ENCODE assay signal across 12 cellular contexts in the genomic region with DNA sequence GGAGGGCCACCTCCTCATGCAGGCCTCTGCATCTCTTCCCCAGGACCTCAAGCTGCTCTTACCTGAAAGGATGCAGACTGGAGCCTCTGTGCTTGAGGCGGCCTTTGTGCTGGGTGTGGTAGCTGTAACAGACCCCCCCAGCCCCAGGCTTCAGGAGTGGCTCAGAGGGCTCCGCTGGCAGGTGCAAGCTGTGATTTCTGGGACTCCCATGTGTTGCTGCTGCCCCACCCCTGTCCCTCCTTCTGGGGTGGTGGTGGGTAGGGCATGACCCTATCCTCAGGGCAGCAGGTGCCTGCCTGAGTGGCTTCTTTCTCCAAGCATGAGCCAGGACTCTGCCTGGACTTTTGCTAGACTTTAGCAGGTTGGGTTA.
DNase-seq lines count a peak whose midpoint lies in the region; ATAC-seq and TF ChIP-seq lines count a peak whose summit lies in the region.
"Had no signal": no experiment of that assay in that cellular context is flagged by ENCODE, and none has a peak within 500 bp of the region (broad histone marks: within the 10 kb centered on the region; RNA-seq: fewer than 3 reads in every experiment).

No MANE protein-coding gene starts in this region.

- POLR2A ChIA-PET in HEK293 (lab: Yijun Ruan, JAX) = interaction anchor here (1.1 kb wide), 1 partner anchor 956 kb away, joined by 3 read pairs; no protein-coding TSS in a partner anchor
- POLR2A ChIA-PET in naive thymus-derived CD8-positive, alpha-beta T cell (lab: Charles Lee) = interaction anchor here (0.5 to 1.3 kb wide), 3 partner anchors 14 to 1637 kb away, joined by 3 to 4 read pairs (median 3); no protein-coding TSS in a partner anchor

- no peaks in the 10 kb centered on the region for H3K27me3 ChIP-seq in BLaER1
- H3K27me3 ChIP-seq: BLaER1 treated with 17β-estradiol and CSF1 and Interleukin-3, amounts not matched to agents 10 nM and 100 nM had no signal

- peaks cover 3% of the 10 kb centered on the region for H3K4me1 Mint-ChIP-seq in activated naive CD8-positive, alpha-beta T cell treated with anti-CD3 and anti-CD28 coated beads, Interleukin-2, amount 50 U/mL, for 24 hours
- peaks cover 0 to 10% (median 6%) of the 10 kb centered on the region in 4 donors for H3K4me1 Mint-ChIP-seq in naive thymus-derived CD8-positive, alpha-beta T cell

- peaks cover 23% of the 10 kb centered on the region for H3K36me3 ChIP-seq in BLaER1
- H3K36me3 ChIP-seq in HEK293 (ENCODE audit: control insufficient read depth in 2 of 2, insufficient read depth in 1 of 2, low read length in 2 of 2) = peaks cover 0 to 57% of the 10 kb centered on the region in 2 experiments; a peak in 1 of 3 replicates

- no peak overlapping the region for H3K9ac ChIP-seq in BLaER1

- peak overlapping the region; percentile 25; the same call in 1 of the 2 replicates for H3K4me2 ChIP-seq in BLaER1

- peak; percentile 3 for ATAC-seq in activated naive CD8-positive, alpha-beta T cell treated with anti-CD3 and anti-CD28 coated beads, Interleukin-2, amount 50 U/mL, for 24 hours
- peak; percentile 26 to 29 for ATAC-seq in naive thymus-derived CD8-positive, alpha-beta T cell
- ATAC-seq in GM18858 (IDR thresholded peaks at IDR 0.05; ENCODE audit: unreplicated experiment) (no peak), GM19397 (IDR thresholded peaks at IDR 0.05; ENCODE audit: unreplicated experiment) (no peak)

- H3K4me3 ChIP-seq in BLaER1 (no peak overlapping the region), HEK293 (ENCODE audit: low read depth, low read length) (no peak overlapping the region)
- H3K4me3 ChIP-seq: BLaER1 treated with 17β-estradiol and CSF1 and Interleukin-3, amounts not matched to agents 10 nM and 100 nM; psoas muscle had no signal

- H3K27ac Mint-ChIP-seq in activated naive CD8-positive, alpha-beta T cell treated with anti-CD3 and anti-CD28 coated beads, Interleukin-2, amount 50 U/mL, for 24 hours = peak overlapping the region; percentile 35
- H3K27ac Mint-ChIP-seq in naive thymus-derived CD8-positive, alpha-beta T cell = peak overlapping the region in 3 of 10 donors; percentile 33 to 84 (median 53)

- no peak for DNase-seq in activated naive CD8-positive, alpha-beta T cell treated with anti-CD3 and anti-CD28 coated beads, Interleukin-2, amount 50 U/mL, for 24 hours
- DNase-seq in naive thymus-derived CD8-positive, alpha-beta T cell = no peak
- DNase-seq in NCI-H510A treated with DMSO at 0.1 percent for 48 hours (lab: John Stamatoyannopoulos, UW) (no peak), NCI-H146 (lab: John Stamatoyannopoulos, UW) (no peak)
- DNase-seq: amniotic stem cell, cortex of kidney had no signal

- no peak overlapping the region for H3K27ac ChIP-seq in BLaER1
- no peak overlapping the region for H3K27ac ChIP-seq in HEK293 (ENCODE audit: extremely low read depth, low read depth, low read length)
- H3K27ac ChIP-seq: BLaER1 treated with 17β-estradiol and CSF1 and Interleukin-3, amounts not matched to agents 10 nM and 100 nM; psoas muscle had no signal

- H3K9me3 ChIP-seq in BLaER1 (no peaks in the 10 kb centered on the region), HEK293 (ENCODE audit: control insufficient read depth, insufficient read depth, low read depth, low read length) (no peaks in the 10 kb centered on the region)
- H3K9me3 ChIP-seq: BLaER1 treated with 17β-estradiol and CSF1 and Interleukin-3, amounts not matched to agents 10 nM and 100 nM; psoas muscle had no signal

- no peaks in the 10 kb centered on the region for H3K27me3 Mint-ChIP-seq in activated naive CD8-positive, alpha-beta T cell treated with anti-CD3 and anti-CD28 coated beads, Interleukin-2, amount 50 U/mL, for 24 hours
- no peaks in the 10 kb centered on the region for H3K27me3 Mint-ChIP-seq in naive thymus-derived CD8-positive, alpha-beta T cell

- CTCF ChIA-PET in HEK293 (lab: Yijun Ruan, JAX) = interaction anchor here (0.6 to 5.1 kb wide), 32 partner anchors 10 to 1185 kb away, joined by 3 to 42 read pairs (median 4); no protein-coding TSS in a partner anchor

- peaks cover 4% of the 10 kb centered on the region for H4K20me1 ChIP-seq in BLaER1

- TF ChIP-seq CTCF in HEK293 (tag by site-specific recombination; IDR thresholded peaks at IDR 0.05) = no peak

- H3K9me3 Mint-ChIP-seq in activated naive CD8-positive, alpha-beta T cell treated with anti-CD3 and anti-CD28 coated beads, Interleukin-2, amount 50 U/mL, for 24 hours = no peaks in the 10 kb centered on the region
- no peaks in the 10 kb centered on the region for H3K9me3 Mint-ChIP-seq in naive thymus-derived CD8-positive, alpha-beta T cell

- peaks cover 11% of the 10 kb centered on the region for H3K36me3 Mint-ChIP-seq in activated naive CD8-positive, alpha-beta T cell treated with anti-CD3 and anti-CD28 coated beads, Interleukin-2, amount 50 U/mL, for 24 hours (ENCODE audit: low read depth)
- H3K36me3 Mint-ChIP-seq in naive thymus-derived CD8-positive, alpha-beta T cell = peaks cover 0 to 9% (median 0%) of the 10 kb centered on the region in 3 donors

- H3K4me1 ChIP-seq in BLaER1 (peaks cover 39% of the 10 kb centered on the region), HEK293 (ENCODE audit: control insufficient read depth, insufficient read depth, low read length) (no peaks in the 10 kb centered on the region)
- H3K4me1 ChIP-seq: psoas muscle had no signal

- H3K4me3 Mint-ChIP-seq in activated naive CD8-positive, alpha-beta T cell treated with anti-CD3 and anti-CD28 coated beads, Interleukin-2, amount 50 U/mL, for 24 hours = no peak overlapping the region
- H3K4me3 Mint-ChIP-seq in naive thymus-derived CD8-positive, alpha-beta T cell = no peak overlapping the region

TF ChIP-seq in HEK293, 187 proteins besides CTCF, POLR2A, EP300 and RAD21:
- TF ChIP-seq ZNF747 (tag by site-specific recombination; IDR thresholded peaks at IDR 0.05) (no peak), KLF1 (tag by site-specific recombination; IDR thresholded peaks at IDR 0.05) (0 out of 2 replicates have a peak, but pooled peaks have one; percentile 18), ZNF623 (tag by site-specific recombination; IDR thresholded peaks at IDR 0.05) (no peak), SCRT2 (tag by site-specific recombination; IDR thresholded peaks at IDR 0.05) (no peak), BCL6B (tag by site-specific recombination; IDR thresholded peaks at IDR 0.05) (no peak), HOXA7 (CRISPR knock-in tag; IDR thresholded peaks at IDR 0.05; ENCODE audit: borderline replicate concordance) (no peak)
TF ChIP-seq in HEK293: peak in this region for 1.

Comparison
In these comparisons a context has a peak if more than half of its experiments do, and no peak if none do; other contexts are left out.
1. ATAC-seq: peak in activated naive CD8-positive, alpha-beta T cell treated with anti-CD3 and anti-CD28 coated beads, Interleukin-2, amount 50 U/mL, for 24 hours (single experiment) and naive thymus-derived CD8-positive, alpha-beta T cell (2 of 2); none in GM18858 (single experiment) and GM19397 (single experiment).